ENCODE assay signal across 8 cellular contexts in the genomic region with DNA sequence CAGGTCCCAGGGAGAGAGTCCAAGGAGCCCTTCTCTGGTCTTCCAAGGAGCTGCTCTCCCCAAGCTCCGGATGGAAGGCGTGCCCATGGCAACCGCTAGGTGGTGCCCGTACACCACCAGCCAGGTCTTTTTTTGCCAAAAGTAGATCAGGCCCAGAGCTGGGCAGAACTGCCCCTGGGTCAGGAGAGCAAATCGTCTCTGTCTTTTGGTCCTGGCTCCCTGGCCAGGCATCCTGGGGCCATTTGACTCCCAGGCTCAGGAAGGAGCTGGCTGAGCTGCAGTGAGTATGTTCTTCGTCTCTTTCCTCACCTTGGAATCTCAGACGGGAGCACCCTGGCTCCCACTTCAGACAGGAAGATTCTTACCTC. TPM values are rescaled to one million over a fixed set of nuclear protein-coding genes. Genes with fewer than 3 reads are reported as not detected.
A peak's percentile ranks its signal among the peaks of the same experiment; 100 is the strongest.
DNase-seq lines count a peak whose midpoint lies in the region; ATAC-seq and TF ChIP-seq lines count a peak whose summit lies in the region.

No MANE protein-coding gene starts in this region.

- peak; percentile 91 for ATAC-seq in activated T-helper 17 cell treated with anti-CD3 and anti-CD28 coated beads, Interleukin-2, amount 50 U/mL, for 72 hours (replicated peaks)
- peak; percentile 86 for ATAC-seq in stimulated activated naive CD8-positive, alpha-beta T cell treated with anti-CD3 and anti-CD28 coated beads, Interleukin-15, amount 100 ng/mL, for 72 hours

- H3K9ac ChIP-seq in neural progenitor cell, result no peak overlapping the region

- in situ Hi-C loops in GM13976 (cut with MboI; ENCODE audit: low sequenced_read_pairs, unreplicated experiment), result no loop called here

- no peaks in the 10 kb centered on the region for H3K27me3 ChIP-seq in neural progenitor cell

- peak; percentile 99 for TF ChIP-seq RAD21 in Ishikawa (IDR thresholded peaks at IDR 0.05; ENCODE audit: low read depth)

- peaks cover 17% of the 10 kb centered on the region for H3K4me1 Mint-ChIP-seq in activated T-helper 17 cell treated with anti-CD3 and anti-CD28 coated beads, Interleukin-2, amount 50 U/mL, for 72 hours
- H3K4me1 Mint-ChIP-seq in neural progenitor cell, result peaks cover 3% of the 10 kb centered on the region
- H3K4me1 Mint-ChIP-seq in stimulated activated naive CD8-positive, alpha-beta T cell treated with anti-CD3 and anti-CD28 coated beads, Interleukin-15, amount 100 ng/mL, for 72 hours, result peaks cover 66% of the 10 kb centered on the region

- no peaks in the 10 kb centered on the region for H3K27me3 Mint-ChIP-seq in activated T-helper 17 cell treated with anti-CD3 and anti-CD28 coated beads, Interleukin-2, amount 50 U/mL, for 72 hours
- peaks cover 6% of the 10 kb centered on the region for H3K27me3 Mint-ChIP-seq in neural progenitor cell (ENCODE audit: insufficient read depth, low read depth)
- peaks cover 6% of the 10 kb centered on the region for H3K27me3 Mint-ChIP-seq in stimulated activated naive CD8-positive, alpha-beta T cell treated with anti-CD3 and anti-CD28 coated beads, Interleukin-15, amount 100 ng/mL, for 72 hours

- no peaks in the 10 kb centered on the region for H3K79me2 ChIP-seq in neural progenitor cell (ENCODE audit: low read depth)

- DNase-seq in GM13976 (ENCODE audit: low spot score) (peak; percentile 86), RPMI7951 (ENCODE audit: low read depth) (peak; percentile 85), fibroblast of pulmonary artery (ENCODE audit: low read depth) (peak; percentile 86), neural progenitor cell (ENCODE audit: low spot score) (peak; percentile 85)
- DNase-seq in stimulated activated naive CD8-positive, alpha-beta T cell treated with anti-CD3 and anti-CD28 coated beads, Interleukin-15, amount 100 ng/mL, for 72 hours, result peak; percentile 84 to 85

- no peaks in the 10 kb centered on the region for H3F3A ChIP-seq in neural progenitor cell (ENCODE audit: low read depth)

- H3K4me3 ChIP-seq in fibroblast of pulmonary artery (replicated peaks; ENCODE audit: low read depth, low read length), result no peak overlapping the region
- H3K4me3 ChIP-seq in neural progenitor cell, result no peak overlapping the region

- peak overlapping the region; percentile 68 for H3K27ac ChIP-seq in 22Rv1
- H3K27ac ChIP-seq in neural progenitor cell, result no peak overlapping the region

- peak overlapping the region; percentile 26 for H3K4me3 Mint-ChIP-seq in activated T-helper 17 cell treated with anti-CD3 and anti-CD28 coated beads, Interleukin-2, amount 50 U/mL, for 72 hours
- H3K4me3 Mint-ChIP-seq in neural progenitor cell, result peak overlapping the region; percentile 65
- peak overlapping the region in 1 of 2 donors; percentile 18 for H3K4me3 Mint-ChIP-seq in stimulated activated naive CD8-positive, alpha-beta T cell treated with anti-CD3 and anti-CD28 coated beads, Interleukin-15, amount 100 ng/mL, for 72 hours

- H4K20me1 ChIP-seq in neural progenitor cell (ENCODE audit: low read depth), result no peaks in the 10 kb centered on the region

- H3K27ac Mint-ChIP-seq in activated T-helper 17 cell treated with anti-CD3 and anti-CD28 coated beads, Interleukin-2, amount 50 U/mL, for 72 hours, result no peak overlapping the region
- peak overlapping the region; percentile 22 for H3K27ac Mint-ChIP-seq in neural progenitor cell
- H3K27ac Mint-ChIP-seq in stimulated activated naive CD8-positive, alpha-beta T cell treated with anti-CD3 and anti-CD28 coated beads, Interleukin-15, amount 100 ng/mL, for 72 hours, result no peak overlapping the region

- H2AFZ ChIP-seq in neural progenitor cell (replicated peaks), result peak overlapping the region; percentile 52

- H3K36me3 Mint-ChIP-seq in activated T-helper 17 cell treated with anti-CD3 and anti-CD28 coated beads, Interleukin-2, amount 50 U/mL, for 72 hours (ENCODE audit: low read depth), result no peaks in the 10 kb centered on the region
- no peaks in the 10 kb centered on the region for H3K36me3 Mint-ChIP-seq in neural progenitor cell

- H3K4me2 ChIP-seq in neural progenitor cell, result no peak overlapping the region

- no peaks in the 10 kb centered on the region for H3K4me1 ChIP-seq in neural progenitor cell

- H3K36me3 ChIP-seq in neural progenitor cell, result no peaks in the 10 kb centered on the region

- TF ChIP-seq EP300 in Ishikawa (IDR thresholded peaks at IDR 0.05; ENCODE audit: borderline replicate concordance), result no peak

- no peaks in the 10 kb centered on the region for H3K9me3 Mint-ChIP-seq in activated T-helper 17 cell treated with anti-CD3 and anti-CD28 coated beads, Interleukin-2, amount 50 U/mL, for 72 hours
- no peaks in the 10 kb centered on the region for H3K9me3 Mint-ChIP-seq in neural progenitor cell
- H3K9me3 Mint-ChIP-seq in stimulated activated naive CD8-positive, alpha-beta T cell treated with anti-CD3 and anti-CD28 coated beads, Interleukin-15, amount 100 ng/mL, for 72 hours, result no peaks in the 10 kb centered on the region

- TF ChIP-seq CTCF in 22Rv1 (IDR thresholded peaks at IDR 0.05) (peak; percentile 97), GM13976 (IDR thresholded peaks at IDR 0.05; ENCODE audit: borderline replicate concordance, control extremely low read depth, extremely low read depth, insufficient read depth, missing control alignments) (peak; percentile 93), fibroblast of pulmonary artery (IDR thresholded peaks at IDR 0.05; ENCODE audit: low read length, missing control alignments) (peak; percentile 98), neural progenitor cell (IDR thresholded peaks at IDR 0.05) (peak; percentile 98)

- no peaks in the 10 kb centered on the region for H3K9me3 ChIP-seq in neural progenitor cell (ENCODE audit: low read depth)

TF ChIP-seq in Ishikawa, 13 proteins besides CTCF, POLR2A, EP300 and RAD21:
- TF ChIP-seq NFIC (IDR thresholded peaks at IDR 0.05) (no peak), TCF12 (IDR thresholded peaks at IDR 0.05; ENCODE audit: low read depth) (peak; percentile 41; the same call in 1 of the 2 replicates), TEAD4 (IDR thresholded peaks at IDR 0.05) (peak; percentile 27; the same call in 1 of the 2 replicates), FOXM1 (IDR thresholded peaks at IDR 0.05; ENCODE audit: borderline replicate concordance, low read depth) (no peak), CREB1 (IDR thresholded peaks at IDR 0.05; ENCODE audit: low read depth) (no peak), EGR1 (IDR thresholded peaks at IDR 0.05) (no peak), MAX (IDR thresholded peaks at IDR 0.05) (0 out of 2 replicates have a peak, but pooled peaks have one; percentile 21)
- TF ChIP-seq, protein P1, sequence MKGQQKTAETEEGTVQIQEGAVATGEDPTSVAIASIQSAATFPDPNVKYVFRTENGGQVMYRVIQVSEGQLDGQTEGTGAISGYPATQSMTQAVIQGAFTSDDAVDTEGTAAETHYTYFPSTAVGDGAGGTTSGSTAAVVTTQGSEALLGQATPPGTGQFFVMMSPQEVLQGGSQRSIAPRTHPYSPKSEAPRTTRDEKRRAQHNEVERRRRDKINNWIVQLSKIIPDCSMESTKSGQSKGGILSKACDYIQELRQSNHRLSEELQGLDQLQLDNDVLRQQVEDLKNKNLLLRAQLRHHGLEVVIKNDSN (IDR thresholded peaks at IDR 0.05), result no peak
- TF ChIP-seq, protein P2, sequence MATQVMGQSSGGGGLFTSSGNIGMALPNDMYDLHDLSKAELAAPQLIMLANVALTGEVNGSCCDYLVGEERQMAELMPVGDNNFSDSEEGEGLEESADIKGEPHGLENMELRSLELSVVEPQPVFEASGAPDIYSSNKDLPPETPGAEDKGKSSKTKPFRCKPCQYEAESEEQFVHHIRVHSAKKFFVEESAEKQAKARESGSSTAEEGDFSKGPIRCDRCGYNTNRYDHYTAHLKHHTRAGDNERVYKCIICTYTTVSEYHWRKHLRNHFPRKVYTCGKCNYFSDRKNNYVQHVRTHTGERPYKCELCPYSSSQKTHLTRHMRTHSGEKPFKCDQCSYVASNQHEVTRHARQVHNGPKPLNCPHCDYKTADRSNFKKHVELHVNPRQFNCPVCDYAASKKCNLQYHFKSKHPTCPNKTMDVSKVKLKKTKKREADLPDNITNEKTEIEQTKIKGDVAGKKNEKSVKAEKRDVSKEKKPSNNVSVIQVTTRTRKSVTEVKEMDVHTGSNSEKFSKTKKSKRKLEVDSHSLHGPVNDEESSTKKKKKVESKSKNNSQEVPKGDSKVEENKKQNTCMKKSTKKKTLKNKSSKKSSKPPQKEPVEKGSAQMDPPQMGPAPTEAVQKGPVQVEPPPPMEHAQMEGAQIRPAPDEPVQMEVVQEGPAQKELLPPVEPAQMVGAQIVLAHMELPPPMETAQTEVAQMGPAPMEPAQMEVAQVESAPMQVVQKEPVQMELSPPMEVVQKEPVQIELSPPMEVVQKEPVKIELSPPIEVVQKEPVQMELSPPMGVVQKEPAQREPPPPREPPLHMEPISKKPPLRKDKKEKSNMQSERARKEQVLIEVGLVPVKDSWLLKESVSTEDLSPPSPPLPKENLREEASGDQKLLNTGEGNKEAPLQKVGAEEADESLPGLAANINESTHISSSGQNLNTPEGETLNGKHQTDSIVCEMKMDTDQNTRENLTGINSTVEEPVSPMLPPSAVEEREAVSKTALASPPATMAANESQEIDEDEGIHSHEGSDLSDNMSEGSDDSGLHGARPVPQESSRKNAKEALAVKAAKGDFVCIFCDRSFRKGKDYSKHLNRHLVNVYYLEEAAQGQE (IDR thresholded peaks at IDR 0.05; ENCODE audit: low read depth), result no peak
TF ChIP-seq in Ishikawa: peak in this region for 3.

RNA-seq across cellular contexts. Expression of gene BCL3, which starts 24.6 kb away (rescaled TPM):
- 21.8 and 22.6 TPM in 2 replicates for total RNA-seq in RPMI7951 (2014; rRNA removed; shearing (Covaris generic))
- 10 to 100 TPM; 79.0 to 86.3 TPM for total RNA-seq in activated T-helper 17 cell treated with anti-CD3 and anti-CD28 coated beads, Interleukin-2, amount 50 U/mL, for 72 hours
- total RNA-seq in neural progenitor cell (ENCODE audit: low replicate concordance), result not detected in 2 replicates

RNA-seq across cellular contexts. Expression of gene CEACAM16, which starts 25.0 kb away (rescaled TPM):
- 0.20 TPM in 1 of 2 replicates, not detected in the other for total RNA-seq in RPMI7951 (2014; rRNA removed; shearing (Covaris generic))
- total RNA-seq in activated T-helper 17 cell treated with anti-CD3 and anti-CD28 coated beads, Interleukin-2, amount 50 U/mL, for 72 hours, result not detected
- not detected in 2 replicates for total RNA-seq in neural progenitor cell (ENCODE audit: low replicate concordance)

RNA-seq across cellular contexts. Expression of gene CEACAM19, which starts 52.7 kb away (rescaled TPM):
- total RNA-seq in RPMI7951 (2014; rRNA removed; shearing (Covaris generic)), result 0.12 and 0.20 TPM in 2 replicates
- 1 to 10 TPM; 1.1 to 1.6 TPM for total RNA-seq in activated T-helper 17 cell treated with anti-CD3 and anti-CD28 coated beads, Interleukin-2, amount 50 U/mL, for 72 hours
- total RNA-seq in neural progenitor cell (ENCODE audit: low replicate concordance), result 0.09 and 0.59 TPM in 2 replicates

RNA-seq across cellular contexts. Expression of gene CBLC, which starts 53.8 kb away (rescaled TPM):
- total RNA-seq in RPMI7951 (2014; rRNA removed; shearing (Covaris generic)), result not detected in 2 replicates
- total RNA-seq in activated T-helper 17 cell treated with anti-CD3 and anti-CD28 coated beads, Interleukin-2, amount 50 U/mL, for 72 hours, result not detected
- 1.4 and 1.5 TPM in 2 replicates for total RNA-seq in neural progenitor cell (ENCODE audit: low replicate concordance)

Comparison
In these comparisons a context has a peak if more than half of its experiments do, and no peak if none do; other contexts are left out.
1. RNA of gene BCL3, which starts 24.6 kb away (total RNA-seq): 79.0 to 86.3 TPM in activated T-helper 17 cell treated with anti-CD3 and anti-CD28 coated beads, Interleukin-2, amount 50 U/mL, for 72 hours and 21.8 to 22.6 TPM in RPMI7951; not detected in neural progenitor cell; every median in the first group is over 10 times any median in the second.
2. Peak in every context shown above with its lines, with median percentiles within 50 percentile points of each other: CTCF ChIP-seq and DNase-seq.